ENCODE assay signal across 23 cellular contexts in genomic region chr1:222987616-222988015, GRCh38.
"Had no signal": no experiment of that assay in that cellular context is flagged by ENCODE, and none has a peak within 500 bp of the region (broad histone marks: within the 10 kb centered on the region; RNA-seq: fewer than 3 reads in every experiment).

No MANE protein-coding gene starts in this region.

- H3K4me1 Mint-ChIP-seq: activated CD4-positive, alpha-beta T cell treated with anti-CD3 and anti-CD28 coated beads for 36 hours; activated T-helper 17 cell treated with anti-CD3 and anti-CD28 coated beads, Interleukin-2, amount 50 U/mL, for 72 hours had no signal

- H3K27me3 Mint-ChIP-seq: activated B cell treated with CpG ODN at 0.5 μM for 24 hours; activated CD4-positive, alpha-beta T cell treated with anti-CD3 and anti-CD28 coated beads for 36 hours; activated T-cell treated with anti-CD3 and anti-CD28 coated beads, Interleukin-2, amount 50 U/mL, for 24 hours; activated T-helper 17 cell treated with anti-CD3 and anti-CD28 coated beads, Interleukin-2, amount 50 U/mL, for 72 hours; brain; naive B cell; stimulated activated naive B cell treated with anti-CD40 and anti-IgM and Interleukin-4, amounts not matched to agents 10 μg/mL and 1 μg/mL and 100 μg/mL, for 72 hours had no signal

- H3K27ac ChIP-seq: left lung, sigmoid colon, transverse colon had no signal

- H3K9me3 ChIP-seq: left lung, sigmoid colon, transverse colon had no signal

- H3K36me3 Mint-ChIP-seq: activated naive CD4-positive, alpha-beta T cell treated with anti-CD3 and anti-CD28 coated beads, Interleukin-2, amount 50 U/mL, for 72 hours had no signal

- H3K4me3 ChIP-seq: left lung, lung, sigmoid colon, smooth muscle cell, transverse colon had no signal

- DNase-seq: activated B cell treated with CpG ODN at 0.5 μM for 24 hours; activated CD4-positive, alpha-beta T cell treated with anti-CD3 and anti-CD28 coated beads for 36 hours; activated CD4-positive, alpha-beta T cell treated with anti-CD3 and anti-CD28 coated beads, Interleukin-2, amount 50 U/mL, for 4 hours; activated CD8-positive, alpha-beta memory T cell treated with anti-CD3 and anti-CD28 coated beads for 24 hours; activated CD8-positive, alpha-beta memory T cell treated with anti-CD3 and anti-CD28 coated beads, Interleukin-2, amount 50 U/mL, for 4 hours; activated T-cell treated with anti-CD3 and anti-CD28 coated beads, Interleukin-2, amount 50 U/mL, for 24 hours; aorta; dermis blood vessel endothelial cell; effector CD8-positive, alpha-beta T cell; erythroblast; foreskin melanocyte; kidney glomerular epithelial cell; left lung; naive B cell; sigmoid colon; stimulated activated CD4-positive, alpha-beta T cell treated with anti-CD3 and anti-CD28 coated beads, Interleukin-15, amount 100 ng/mL, for 24 hours; stimulated activated naive B cell treated with anti-CD40 and anti-IgM and Interleukin-4, amounts not matched to agents 10 μg/mL and 1 μg/mL and 100 μg/mL, for 72 hours; transverse colon had no signal

- H3K27ac Mint-ChIP-seq: activated B cell treated with CpG ODN at 0.5 μM for 24 hours; activated CD4-positive, alpha-beta T cell treated with anti-CD3 and anti-CD28 coated beads for 36 hours; activated naive CD4-positive, alpha-beta T cell treated with anti-CD3 and anti-CD28 coated beads, Interleukin-2, amount 50 U/mL, for 72 hours; activated T-cell treated with anti-CD3 and anti-CD28 coated beads, Interleukin-2, amount 50 U/mL, for 24 hours; activated T-helper 17 cell treated with anti-CD3 and anti-CD28 coated beads, Interleukin-2, amount 50 U/mL, for 72 hours; brain; naive B cell; stimulated activated naive B cell treated with anti-CD40 and anti-IgM and Interleukin-4, amounts not matched to agents 10 μg/mL and 1 μg/mL and 100 μg/mL, for 72 hours had no signal

- H3K9me3 Mint-ChIP-seq: activated B cell treated with CpG ODN at 0.5 μM for 24 hours; activated naive CD4-positive, alpha-beta T cell treated with anti-CD3 and anti-CD28 coated beads, Interleukin-2, amount 50 U/mL, for 72 hours; activated T-cell treated with anti-CD3 and anti-CD28 coated beads, Interleukin-2, amount 50 U/mL, for 24 hours; activated T-helper 17 cell treated with anti-CD3 and anti-CD28 coated beads, Interleukin-2, amount 50 U/mL, for 72 hours; brain; naive B cell; stimulated activated naive B cell treated with anti-CD40 and anti-IgM and Interleukin-4, amounts not matched to agents 10 μg/mL and 1 μg/mL and 100 μg/mL, for 72 hours had no signal

- H3K36me3 ChIP-seq: left lung, transverse colon had no signal

- H3K27me3 ChIP-seq: left lung, sigmoid colon, transverse colon had no signal

- ATAC-seq: activated CD4-positive, alpha-beta T cell treated with anti-CD3 and anti-CD28 coated beads for 36 hours; activated naive CD4-positive, alpha-beta T cell treated with anti-CD3 and anti-CD28 coated beads, Interleukin-2, amount 50 U/mL, for 72 hours; activated T-helper 17 cell treated with anti-CD3 and anti-CD28 coated beads, Interleukin-2, amount 50 U/mL, for 72 hours; left lung; stimulated activated naive B cell treated with anti-CD40 and anti-IgM and Interleukin-4, amounts not matched to agents 10 μg/mL and 1 μg/mL and 100 μg/mL, for 72 hours had no signal

- H3K4me3 Mint-ChIP-seq: activated B cell treated with CpG ODN at 0.5 μM for 24 hours; activated CD4-positive, alpha-beta T cell treated with anti-CD3 and anti-CD28 coated beads for 36 hours; activated T-cell treated with anti-CD3 and anti-CD28 coated beads, Interleukin-2, amount 50 U/mL, for 24 hours; activated T-helper 17 cell treated with anti-CD3 and anti-CD28 coated beads, Interleukin-2, amount 50 U/mL, for 72 hours; brain; naive B cell; stimulated activated naive B cell treated with anti-CD40 and anti-IgM and Interleukin-4, amounts not matched to agents 10 μg/mL and 1 μg/mL and 100 μg/mL, for 72 hours had no signal
